In genomic region chr14:99478133-99478532, GRCh38 we compare ENCODE assay signal across 13 cellular contexts. TPM values are rescaled to one million over a fixed set of nuclear protein-coding genes. Genes with fewer than 3 reads are reported as not detected.
DNase-seq lines count a peak whose midpoint lies in the region; ATAC-seq, FAIRE-seq and TF ChIP-seq lines count a peak whose summit lies in the region.
"Had no signal": no experiment of that assay in that cellular context is flagged by ENCODE, and none has a peak within 500 bp of the region (broad histone marks: within the 10 kb centered on the region; RNA-seq: fewer than 3 reads in every experiment).

No MANE protein-coding gene starts in this region.

- peaks cover 32% of the 10 kb centered on the region for H3K4me1 Mint-ChIP-seq in astrocyte (ENCODE audit: low read depth, unreplicated experiment)
- peaks cover 53% of the 10 kb centered on the region for H3K4me1 Mint-ChIP-seq in nephron progenitor cell

- H3K27me3 Mint-ChIP-seq in astrocyte (ENCODE audit: low read depth, unreplicated experiment) (no peaks in the 10 kb centered on the region), nephron progenitor cell (ENCODE audit: low read depth, poor library complexity) (peaks cover 11% of the 10 kb centered on the region)

- WGBS in GM23248 (ENCODE audit: low coverage in 1 of 2, low lambda C conversion rate in 2 of 2, missing lambda C conversion rate in 2 of 2), 2 experiments, result 84 to 85% methylated on average over 4 of the region's 4 CpGs

- ATAC-seq in GM21529 (IDR thresholded peaks at IDR 0.05; ENCODE audit: unreplicated experiment), result no peak

- peak overlapping the region; percentile 95 for H3K4me3 Mint-ChIP-seq in astrocyte (ENCODE audit: unreplicated experiment)
- peak overlapping the region; percentile 85 for H3K4me3 Mint-ChIP-seq in nephron progenitor cell

- peaks cover 72 to 92% (median 85%) of the 10 kb centered on the region in 11 experiments for H4K20me1 ChIP-seq in BLaER1 treated with 17β-estradiol and CSF1 and Interleukin-3, amounts not matched to agents 10 nM and 100 nM
- H4K20me1 ChIP-seq in GM23248 (ENCODE audit: insufficient read depth) (peaks cover 16% of the 10 kb centered on the region; the same call in 1 of the 2 replicates), astrocyte (ENCODE audit: insufficient read depth, low read length) (peaks cover 67% of the 10 kb centered on the region)

- no peak for FAIRE-seq in astrocyte (lab: Jason Lieb, UNC)

- H3K9me3 ChIP-seq in BLaER1 treated with 17β-estradiol and CSF1 and Interleukin-3, amounts not matched to agents 10 nM and 100 nM (replicated peaks in 1 of 11), result no peaks in the 10 kb centered on the region
- H3K9me3 ChIP-seq in GM23248 (ENCODE audit: low read depth) (no peaks in the 10 kb centered on the region), astrocyte (ENCODE audit: insufficient read depth, low read depth, low read length) (no peaks in the 10 kb centered on the region)
- H3K9me3 ChIP-seq: ascending aorta had no signal

- peaks cover 39 to 69% (median 49%) of the 10 kb centered on the region in 10 experiments for H3K4me1 ChIP-seq in BLaER1 treated with 17β-estradiol and CSF1 and Interleukin-3, amounts not matched to agents 10 nM and 100 nM
- H3K4me1 ChIP-seq in GM23248 (ENCODE audit: insufficient read depth) (peaks cover 34% of the 10 kb centered on the region), astrocyte (ENCODE audit: insufficient read depth, low read length) (peaks cover 9% of the 10 kb centered on the region)

- H2AFZ ChIP-seq in GM23248, result no peak overlapping the region
- H2AFZ ChIP-seq in astrocyte (ENCODE audit: low read depth, low read length), result no peak overlapping the region

- no peaks in the 10 kb centered on the region for H3K9me3 Mint-ChIP-seq in astrocyte (ENCODE audit: unreplicated experiment)
- H3K9me3 Mint-ChIP-seq in nephron progenitor cell, result no peaks in the 10 kb centered on the region

- H3K4me2 ChIP-seq in BLaER1 treated with 17β-estradiol and CSF1 and Interleukin-3, amounts not matched to agents 10 nM and 100 nM, result peak overlapping the region; percentile 80 to 98 (median 91)
- H3K4me2 ChIP-seq in GM23248 (ENCODE audit: unreplicated experiment), result peak overlapping the region; percentile 96
- H3K4me2 ChIP-seq in astrocyte (ENCODE audit: low read length), result peak overlapping the region; percentile 93

- H3F3A ChIP-seq in GM23248 (ENCODE audit: insufficient read depth), result peaks cover 15% of the 10 kb centered on the region; the same call in 1 of the 2 replicates

- peaks cover 0 to 8% (median 0%) of the 10 kb centered on the region in 11 experiments; a peak in 3 of 22 replicates for H3K36me3 ChIP-seq in BLaER1 treated with 17β-estradiol and CSF1 and Interleukin-3, amounts not matched to agents 10 nM and 100 nM
- H3K36me3 ChIP-seq in GM23248 (ENCODE audit: low read depth) (no peaks in the 10 kb centered on the region), astrocyte (ENCODE audit: insufficient read depth, low read length) (peaks cover 2% of the 10 kb centered on the region)
- H3K36me3 ChIP-seq: ascending aorta had no signal

- no peaks in the 10 kb centered on the region for H3K27me3 ChIP-seq in BLaER1 treated with 17β-estradiol and CSF1 and Interleukin-3, amounts not matched to agents 10 nM and 100 nM
- H3K27me3 ChIP-seq in GM23248 (replicated peaks; ENCODE audit: insufficient read depth) (no peaks in the 10 kb centered on the region), astrocyte (ENCODE audit: insufficient read depth, low read length) (no peaks in the 10 kb centered on the region)
- H3K27me3 ChIP-seq: ascending aorta had no signal

- DNase-seq in GM23248 (no peak), astrocyte (ENCODE audit: low read depth) (no peak), nephron progenitor cell (no peak), SK-N-DZ (ENCODE audit: low spot score) (no peak), HPDE6-E6E7 (ENCODE audit: extremely low spot score) (no peak), COLO668 (lab: John Stamatoyannopoulos, UW; ENCODE audit: unreplicated experiment) (no peak)
- DNase-seq: C1 segment of cervical spinal cord; foreskin fibroblast; NCI-H1930; stimulated activated CD4-positive, alpha-beta T cell treated with anti-CD3 and anti-CD28 coated beads, Interleukin-2, amount 100 ng/mL, for 24 hours had no signal

- peak overlapping the region in 6 of 11 experiments; percentile 94 to 98 (median 95); a peak in 5 of 22 replicates for H3K9ac ChIP-seq in BLaER1 treated with 17β-estradiol and CSF1 and Interleukin-3, amounts not matched to agents 10 nM and 100 nM
- H3K9ac ChIP-seq in GM23248 (no peak overlapping the region), astrocyte (ENCODE audit: low read length) (no peak overlapping the region)

- H3K27ac ChIP-seq in BLaER1 treated with 17β-estradiol and CSF1 and Interleukin-3, amounts not matched to agents 10 nM and 100 nM, result no peak overlapping the region; a peak in 1 of 22 replicates
- H3K27ac ChIP-seq in GM23248, result no peak overlapping the region
- H3K27ac ChIP-seq in astrocyte (ENCODE audit: low read depth, low read length), result no peak overlapping the region
- H3K27ac ChIP-seq: ascending aorta had no signal

- no peak overlapping the region for H3K27ac Mint-ChIP-seq in astrocyte (ENCODE audit: unreplicated experiment)
- H3K27ac Mint-ChIP-seq in nephron progenitor cell, result peak overlapping the region; percentile 45

- H3K4me3 ChIP-seq in BLaER1 treated with 17β-estradiol and CSF1 and Interleukin-3, amounts not matched to agents 10 nM and 100 nM, result peak overlapping the region in 1 of 10 experiments; percentile 96; a peak in 1 of 20 replicates
- H3K4me3 ChIP-seq in GM23248 (no peak overlapping the region), astrocyte (ENCODE audit: insufficient read depth, low read depth, low read length) (no peak overlapping the region)
- H3K4me3 ChIP-seq: ascending aorta had no signal

- H3K36me3 Mint-ChIP-seq in astrocyte (ENCODE audit: low read depth, unreplicated experiment), result no peaks in the 10 kb centered on the region
- no peaks in the 10 kb centered on the region for H3K36me3 Mint-ChIP-seq in nephron progenitor cell (ENCODE audit: low read depth)

- H3K9me2 ChIP-seq in GM23248 (ENCODE audit: insufficient read depth), result no peaks in the 10 kb centered on the region

- TF ChIP-seq CTCF in astrocyte (IDR thresholded peaks at IDR 0.05; ENCODE audit: insufficient read depth, low read depth, low read length) (no peak), nephron progenitor cell (IDR thresholded peaks at IDR 0.05) (no peak)

- H3K79me2 ChIP-seq in GM23248 (ENCODE audit: insufficient read depth) (peaks cover 86% of the 10 kb centered on the region), astrocyte (ENCODE audit: insufficient read depth, low read length) (peaks cover 89% of the 10 kb centered on the region)

- in situ Hi-C loops in GM23248 (cut with MboI), result no loop called here

RNA-seq across cellular contexts. Expression of gene SETD3, which starts 2.5 kb away (rescaled TPM):
- 54.6 and 65.6 TPM in 2 replicates for total RNA-seq in GM23248 (2014; rRNA removed; shearing (Covaris generic))
- polyA plus RNA-seq in GM23248 (2016; fragmentation: Nextera tagmentation; extraction: Ambion mirVana), result 43.3 and 46.9 TPM in 2 replicates
- total RNA-seq in astrocyte, result 62.8 and 65.8 TPM in 2 replicates
- 27.4 and 30.3 TPM in 2 replicates for polyA plus RNA-seq in SK-N-DZ (2014; cell fraction: cytosol; rRNA removed)
- 15.8 and 19.2 TPM in 2 replicates for polyA plus RNA-seq in SK-N-DZ (2014; cell fraction: nucleus; rRNA removed)

RNA-seq across cellular contexts. Expression of gene CCNK, which starts 3.1 kb away (rescaled TPM):
- 4.4 and 20.9 TPM in 2 replicates for total RNA-seq in GM23248 (2014; rRNA removed; shearing (Covaris generic))
- polyA plus RNA-seq in GM23248 (2016; fragmentation: Nextera tagmentation; extraction: Ambion mirVana), result 20.9 and 25.6 TPM in 2 replicates
- 110 and 121 TPM in 2 replicates for total RNA-seq in astrocyte
- polyA plus RNA-seq in SK-N-DZ (2014; cell fraction: cytosol; rRNA removed), result 2.9 and 3.0 TPM in 2 replicates
- 9.1 and 22.6 TPM in 2 replicates for polyA plus RNA-seq in SK-N-DZ (2014; cell fraction: nucleus; rRNA removed)

Comparison
In these comparisons a context has a peak if more than half of its experiments do, and no peak if none do; other contexts are left out.
1. H3K9ac ChIP-seq: peak in BLaER1 treated with 17β-estradiol and CSF1 and Interleukin-3, amounts not matched to agents 10 nM and 100 nM (6 of 11); none in GM23248 (single experiment) and astrocyte (single experiment).
2. Peak in every context shown above with its lines, with median percentiles within 50 percentile points of each other: H3K4me2 ChIP-seq.